In the genomic region with DNA sequence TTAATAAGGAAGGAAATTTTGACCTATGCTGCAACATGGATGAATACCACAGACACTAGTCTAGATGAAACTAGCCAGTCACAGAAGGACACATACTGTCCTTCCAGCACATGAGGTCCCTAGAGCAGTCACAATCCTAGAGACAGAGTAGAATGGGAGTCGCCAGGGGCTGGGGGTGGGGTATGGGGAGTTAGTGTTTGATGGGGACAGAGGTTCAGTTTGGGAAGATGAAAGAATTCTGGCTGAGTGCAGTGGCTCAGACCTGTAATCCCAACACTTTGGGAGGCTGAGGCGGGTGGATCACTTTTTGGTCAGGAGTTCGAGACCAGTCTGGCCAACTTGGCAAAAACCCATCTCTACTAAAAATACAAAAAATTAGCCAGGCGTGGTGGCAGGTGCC, we compare ENCODE assay signal across 14 cellular contexts.
DNase-seq lines count a peak whose midpoint lies in the region; ATAC-seq and TF ChIP-seq lines count a peak whose summit lies in the region.
"Had no signal": no experiment of that assay in that cellular context is flagged by ENCODE, and none has a peak within 500 bp of the region (broad histone marks: within the 10 kb centered on the region; RNA-seq: fewer than 3 reads in every experiment).

No MANE protein-coding gene starts in this region.

- POLR2A ChIA-PET in activated CD4-positive, alpha-beta memory T cell treated with anti-CD3 and anti-CD28 coated beads for 36 hours (lab: Charles Lee), result no interaction called here

- H3K36me3 ChIP-seq in right atrium auricular region (no peaks in the 10 kb centered on the region), heart right ventricle (no peaks in the 10 kb centered on the region), sigmoid colon (no peaks in the 10 kb centered on the region)
- H3K36me3 ChIP-seq: BLaER1 treated with 17β-estradiol and CSF1 and Interleukin-3, amounts not matched to agents 10 nM and 100 nM had no signal

- H3K27ac ChIP-seq in right atrium auricular region, result no peak overlapping the region
- no peak overlapping the region for H3K27ac ChIP-seq in heart right ventricle
- no peak overlapping the region for H3K27ac ChIP-seq in sigmoid colon
- H3K27ac ChIP-seq: BLaER1 treated with 17β-estradiol and CSF1 and Interleukin-3, amounts not matched to agents 10 nM and 100 nM had no signal

- H3K27ac Mint-ChIP-seq in activated CD4-positive, alpha-beta memory T cell treated with anti-CD3 and anti-CD28 coated beads for 36 hours, result no peak overlapping the region
- H3K27ac Mint-ChIP-seq in activated CD4-positive, alpha-beta T cell treated with anti-CD3 and anti-CD28 coated beads, Interleukin-2, amount 10 ng/mL, durations not matched to agents 24 days and 14 days, result no peak overlapping the region
- H3K27ac Mint-ChIP-seq: B cell; CD8-positive, alpha-beta T cell had no signal

- CTCF ChIA-PET in activated CD4-positive, alpha-beta memory T cell treated with anti-CD3 and anti-CD28 coated beads for 36 hours (lab: Charles Lee), result no interaction called here

- WGBS in heart right ventricle, 2 donors, result 84 to 90% methylated on average over 4 of the region's 4 CpGs
- WGBS in sigmoid colon, 2 donors, result 82 to 85% methylated on average over 4 of the region's 4 CpGs

- no peak for TF ChIP-seq EP300 in sigmoid colon (IDR thresholded peaks at IDR 0.05)

- no peak for TF ChIP-seq POLR2A in sigmoid colon (IDR thresholded peaks at IDR 0.05)

- H3K36me3 Mint-ChIP-seq in activated CD4-positive, alpha-beta memory T cell treated with anti-CD3 and anti-CD28 coated beads for 36 hours, result no peaks in the 10 kb centered on the region
- no peaks in the 10 kb centered on the region for H3K36me3 Mint-ChIP-seq in activated CD4-positive, alpha-beta T cell treated with anti-CD3 and anti-CD28 coated beads, Interleukin-2, amount 10 ng/mL, durations not matched to agents 24 days and 14 days (ENCODE audit: low read depth)
- H3K36me3 Mint-ChIP-seq: CD8-positive, alpha-beta T cell had no signal

- intact Hi-C loops in heart right ventricle (cut with DNase I), result no loop called here
- intact Hi-C loops in sigmoid colon (cut with DNase I), result no loop called here
- intact Hi-C loops in activated CD4-positive, alpha-beta memory T cell treated with anti-CD3 and anti-CD28 coated beads for 36 hours (cut with micrococcal nuclease), result no loop called here
- intact Hi-C loops in activated CD4-positive, alpha-beta T cell treated with anti-CD3 and anti-CD28 coated beads, Interleukin-2, amount 10 ng/mL, durations not matched to agents 24 days and 14 days (cut with micrococcal nuclease), result no loop called here

- no peaks in the 10 kb centered on the region for H3K9me3 Mint-ChIP-seq in activated CD4-positive, alpha-beta memory T cell treated with anti-CD3 and anti-CD28 coated beads for 36 hours
- H3K9me3 Mint-ChIP-seq in activated CD4-positive, alpha-beta T cell treated with anti-CD3 and anti-CD28 coated beads, Interleukin-2, amount 10 ng/mL, durations not matched to agents 24 days and 14 days, result no peaks in the 10 kb centered on the region
- H3K9me3 Mint-ChIP-seq: CD8-positive, alpha-beta T cell had no signal

- ATAC-seq in heart right ventricle (no peak), left lobe of liver (no peak)
- ATAC-seq: CD8-positive, alpha-beta T cell; HepG2 had no signal

- H3K27me3 ChIP-seq in right atrium auricular region (no peaks in the 10 kb centered on the region), heart right ventricle (peaks cover 0 to 15% (median 2%) of the 10 kb centered on the region in 7 donors), sigmoid colon (peaks cover 0 to 6% (median 0%) of the 10 kb centered on the region in 3 donors)
- H3K27me3 ChIP-seq: BLaER1 treated with 17β-estradiol and CSF1 and Interleukin-3, amounts not matched to agents 10 nM and 100 nM had no signal

- H3K4me3 Mint-ChIP-seq in activated CD4-positive, alpha-beta memory T cell treated with anti-CD3 and anti-CD28 coated beads for 36 hours, result no peak overlapping the region
- H3K4me3 Mint-ChIP-seq in activated CD4-positive, alpha-beta T cell treated with anti-CD3 and anti-CD28 coated beads, Interleukin-2, amount 10 ng/mL, durations not matched to agents 24 days and 14 days, result no peak overlapping the region
- H3K4me3 Mint-ChIP-seq: B cell; CD8-positive, alpha-beta T cell; H9 had no signal

- DNase-seq in right atrium auricular region (ENCODE audit: low spot score), result peak; percentile 34
- DNase-seq in heart right ventricle, result no peak
- peak; percentile 30 for DNase-seq in left lobe of liver (ENCODE audit: low spot score)
- DNase-seq in sigmoid colon, result peak; percentile 36
- no peak for DNase-seq in activated CD4-positive, alpha-beta memory T cell treated with anti-CD3 and anti-CD28 coated beads for 36 hours
- no peak for DNase-seq in activated CD4-positive, alpha-beta T cell treated with anti-CD3 and anti-CD28 coated beads, Interleukin-2, amount 10 ng/mL, durations not matched to agents 24 days and 14 days
- DNase-seq: Calu3, DMS79 treated with DMSO at 0.1 percent for 48 hours, GF-D8, H9 had no signal

- H3K4me1 Mint-ChIP-seq in activated CD4-positive, alpha-beta memory T cell treated with anti-CD3 and anti-CD28 coated beads for 36 hours (ENCODE audit: low read depth), result no peaks in the 10 kb centered on the region
- no peaks in the 10 kb centered on the region for H3K4me1 Mint-ChIP-seq in activated CD4-positive, alpha-beta T cell treated with anti-CD3 and anti-CD28 coated beads, Interleukin-2, amount 10 ng/mL, durations not matched to agents 24 days and 14 days
- H3K4me1 Mint-ChIP-seq: B cell had no signal

- TF ChIP-seq CTCF in right atrium auricular region (IDR thresholded peaks at IDR 0.05), result no peak
- no peak for TF ChIP-seq CTCF in heart right ventricle (IDR thresholded peaks at IDR 0.05)
- no peak for TF ChIP-seq CTCF in sigmoid colon (IDR thresholded peaks at IDR 0.05)

- H3K9me3 ChIP-seq in right atrium auricular region, result no peaks in the 10 kb centered on the region
- peaks cover 0 to 4% (median 0%) of the 10 kb centered on the region in 11 donors for H3K9me3 ChIP-seq in heart right ventricle
- no peaks in the 10 kb centered on the region for H3K9me3 ChIP-seq in sigmoid colon

- peaks cover 17% of the 10 kb centered on the region for H3K27me3 Mint-ChIP-seq in activated CD4-positive, alpha-beta memory T cell treated with anti-CD3 and anti-CD28 coated beads for 36 hours
- H3K27me3 Mint-ChIP-seq in activated CD4-positive, alpha-beta T cell treated with anti-CD3 and anti-CD28 coated beads, Interleukin-2, amount 10 ng/mL, durations not matched to agents 24 days and 14 days, result peaks cover 14% of the 10 kb centered on the region

- no peak overlapping the region for H3K4me3 ChIP-seq in right atrium auricular region
- H3K4me3 ChIP-seq in heart right ventricle, result no peak overlapping the region
- no peak overlapping the region for H3K4me3 ChIP-seq in sigmoid colon
- H3K4me3 ChIP-seq: BLaER1 treated with 17β-estradiol and CSF1 and Interleukin-3, amounts not matched to agents 10 nM and 100 nM had no signal

- no peaks in the 10 kb centered on the region for H3K4me1 ChIP-seq in right atrium auricular region
- H3K4me1 ChIP-seq in heart right ventricle, result no peaks in the 10 kb centered on the region
- H3K4me1 ChIP-seq in sigmoid colon, result no peaks in the 10 kb centered on the region

Comparison
In these comparisons a context has a peak if more than half of its experiments do, and no peak if none do; other contexts are left out.
1. DNase-seq: peak in right atrium auricular region (single experiment), left lobe of liver (single experiment) and sigmoid colon (single experiment); none in heart right ventricle (0 of 2), activated CD4-positive, alpha-beta memory T cell treated with anti-CD3 and anti-CD28 coated beads for 36 hours (single experiment) and activated CD4-positive, alpha-beta T cell treated with anti-CD3 and anti-CD28 coated beads, Interleukin-2, amount 10 ng/mL, durations not matched to agents 24 days and 14 days (single experiment).